14 cellular contexts compared by ENCODE assay signal in the genomic region with DNA sequence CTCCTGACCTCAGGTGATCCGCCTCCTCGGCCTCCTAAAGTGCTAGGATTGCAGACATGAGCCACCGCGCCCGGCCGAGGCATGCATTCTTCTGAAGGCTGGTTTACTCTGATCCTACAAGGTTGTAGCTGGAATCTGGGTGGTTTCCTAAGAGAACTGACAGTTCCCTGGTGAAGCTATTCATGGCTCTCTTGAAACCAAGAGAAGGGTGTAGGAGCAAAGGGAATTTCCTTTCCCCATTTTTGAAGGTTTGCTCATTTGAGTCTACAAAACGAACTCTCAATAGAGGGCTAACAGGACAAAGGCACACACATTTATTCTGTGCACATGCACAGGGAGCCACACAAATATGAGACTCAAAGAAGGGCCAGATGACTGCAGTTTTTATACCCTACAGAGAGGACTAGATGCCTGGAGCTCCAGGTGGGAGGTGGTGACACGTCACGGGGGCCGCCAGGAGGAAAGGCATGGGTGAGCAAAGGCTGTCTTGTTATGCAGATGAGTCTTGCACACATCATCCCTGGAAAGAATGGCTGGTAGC. TPM values are rescaled to one million over a fixed set of nuclear protein-coding genes. Genes with fewer than 3 reads are reported as not detected.
DNase-seq lines count a peak whose midpoint lies in the region; ATAC-seq and TF ChIP-seq lines count a peak whose summit lies in the region.
"Had no signal": no experiment of that assay in that cellular context is flagged by ENCODE, and none has a peak within 500 bp of the region (broad histone marks: within the 10 kb centered on the region; RNA-seq: fewer than 3 reads in every experiment).

No MANE protein-coding gene starts in this region.

- no peaks in the 10 kb centered on the region; the same call in 1 of the 2 replicates for H3K27me3 Mint-ChIP-seq in WTC11 (ENCODE audit: low read depth)
- peaks cover 28 to 43% of the 10 kb centered on the region in 2 donors for H3K27me3 Mint-ChIP-seq in stimulated activated naive B cell treated with anti-CD40 and anti-IgM and Interleukin-4, amounts not matched to agents 10 μg/mL and 1 μg/mL and 100 μg/mL, for 72 hours

- no peaks in the 10 kb centered on the region for H3K9me3 Mint-ChIP-seq in WTC11
- no peaks in the 10 kb centered on the region for H3K9me3 Mint-ChIP-seq in stimulated activated naive B cell treated with anti-CD40 and anti-IgM and Interleukin-4, amounts not matched to agents 10 μg/mL and 1 μg/mL and 100 μg/mL, for 72 hours
- H3K9me3 Mint-ChIP-seq: CD8-positive, alpha-beta T cell; memory B cell; stimulated activated naive CD8-positive, alpha-beta T cell treated with anti-CD3 and anti-CD28 coated beads, Interleukin-15, amount 100 ng/mL, for 72 hours had no signal

- no peaks in the 10 kb centered on the region for H3K36me3 Mint-ChIP-seq in WTC11
- H3K36me3 Mint-ChIP-seq in stimulated activated naive B cell treated with anti-CD40 and anti-IgM and Interleukin-4, amounts not matched to agents 10 μg/mL and 1 μg/mL and 100 μg/mL, for 72 hours = no peaks in the 10 kb centered on the region
- H3K36me3 Mint-ChIP-seq: CD8-positive, alpha-beta T cell; memory B cell had no signal

- no peak for TF ChIP-seq CTCF in WTC11 (IDR thresholded peaks at IDR 0.05)

- CTCF ChIA-PET in WTC11 (lab: Charles Lee) = no interaction called here

- DNase-seq in HCEC 1CT = peak; percentile 19
- no peak for DNase-seq in WTC11 (ENCODE audit: low spot score)
- DNase-seq in kidney tubule cell (ENCODE audit: low spot score) = peak; percentile 80
- no peak for DNase-seq in stimulated activated naive B cell treated with anti-CD40 and anti-IgM and Interleukin-4, amounts not matched to agents 10 μg/mL and 1 μg/mL and 100 μg/mL, for 72 hours
- no peak for DNase-seq in activated CD8-positive, alpha-beta memory T cell treated with anti-CD3 and anti-CD28 coated beads, Interleukin-2, amount 50 U/mL, for 4 hours
- DNase-seq in stimulated activated CD4-positive, alpha-beta T cell treated with anti-CD3 and anti-CD28 coated beads, Interleukin-1b, Interleukin-23, amount 100 ng/mL, for 48 hours = no peak
- DNase-seq: activated CD4-positive, alpha-beta T cell treated with anti-CD3 and anti-CD28 coated beads for 36 hours; CD8-positive, alpha-beta T cell; hippocampal formation; retina; stimulated activated naive CD8-positive, alpha-beta T cell treated with anti-CD3 and anti-CD28 coated beads, Interleukin-15, amount 100 ng/mL, for 72 hours had no signal

- POLR2A ChIA-PET in WTC11 (lab: Charles Lee) = no interaction called here

- H3K27ac Mint-ChIP-seq in WTC11 = peak overlapping the region; percentile 46; the same call in 1 of the 2 replicates
- peak overlapping the region; percentile 42 for H3K27ac Mint-ChIP-seq in stimulated activated naive B cell treated with anti-CD40 and anti-IgM and Interleukin-4, amounts not matched to agents 10 μg/mL and 1 μg/mL and 100 μg/mL, for 72 hours
- H3K27ac Mint-ChIP-seq: activated CD4-positive, alpha-beta T cell treated with anti-CD3 and anti-CD28 coated beads for 36 hours; CD8-positive, alpha-beta T cell; memory B cell; stimulated activated naive CD8-positive, alpha-beta T cell treated with anti-CD3 and anti-CD28 coated beads, Interleukin-15, amount 100 ng/mL, for 72 hours had no signal

- no peak overlapping the region for H3K4me3 Mint-ChIP-seq in WTC11
- H3K4me3 Mint-ChIP-seq in stimulated activated naive B cell treated with anti-CD40 and anti-IgM and Interleukin-4, amounts not matched to agents 10 μg/mL and 1 μg/mL and 100 μg/mL, for 72 hours = no peak overlapping the region
- H3K4me3 Mint-ChIP-seq: activated CD4-positive, alpha-beta T cell treated with anti-CD3 and anti-CD28 coated beads for 36 hours; CD8-positive, alpha-beta T cell; memory B cell; stimulated activated naive CD8-positive, alpha-beta T cell treated with anti-CD3 and anti-CD28 coated beads, Interleukin-15, amount 100 ng/mL, for 72 hours had no signal

- ATAC-seq in WTC11 = no peak; the same call in 1 of the 2 replicates
- no peak for ATAC-seq in stimulated activated naive B cell treated with anti-CD40 and anti-IgM and Interleukin-4, amounts not matched to agents 10 μg/mL and 1 μg/mL and 100 μg/mL, for 72 hours (replicated peaks)
- no peak for ATAC-seq in GM19035 (IDR thresholded peaks at IDR 0.05; ENCODE audit: unreplicated experiment)
- no peak for ATAC-seq in GM21529 (IDR thresholded peaks at IDR 0.05; ENCODE audit: unreplicated experiment)
- ATAC-seq: activated CD4-positive, alpha-beta T cell treated with anti-CD3 and anti-CD28 coated beads for 36 hours; CD8-positive, alpha-beta T cell; stimulated activated naive CD8-positive, alpha-beta T cell treated with anti-CD3 and anti-CD28 coated beads, Interleukin-15, amount 100 ng/mL, for 72 hours had no signal

- peaks cover 32% of the 10 kb centered on the region for H3K4me1 Mint-ChIP-seq in WTC11
- no peaks in the 10 kb centered on the region for H3K4me1 Mint-ChIP-seq in stimulated activated naive B cell treated with anti-CD40 and anti-IgM and Interleukin-4, amounts not matched to agents 10 μg/mL and 1 μg/mL and 100 μg/mL, for 72 hours
- H3K4me1 Mint-ChIP-seq: memory B cell; stimulated activated naive CD8-positive, alpha-beta T cell treated with anti-CD3 and anti-CD28 coated beads, Interleukin-15, amount 100 ng/mL, for 72 hours had no signal

TF ChIP-seq in WTC11, 78 proteins besides CTCF, POLR2A, EP300 and RAD21:
- TF ChIP-seq, protein P1, sequence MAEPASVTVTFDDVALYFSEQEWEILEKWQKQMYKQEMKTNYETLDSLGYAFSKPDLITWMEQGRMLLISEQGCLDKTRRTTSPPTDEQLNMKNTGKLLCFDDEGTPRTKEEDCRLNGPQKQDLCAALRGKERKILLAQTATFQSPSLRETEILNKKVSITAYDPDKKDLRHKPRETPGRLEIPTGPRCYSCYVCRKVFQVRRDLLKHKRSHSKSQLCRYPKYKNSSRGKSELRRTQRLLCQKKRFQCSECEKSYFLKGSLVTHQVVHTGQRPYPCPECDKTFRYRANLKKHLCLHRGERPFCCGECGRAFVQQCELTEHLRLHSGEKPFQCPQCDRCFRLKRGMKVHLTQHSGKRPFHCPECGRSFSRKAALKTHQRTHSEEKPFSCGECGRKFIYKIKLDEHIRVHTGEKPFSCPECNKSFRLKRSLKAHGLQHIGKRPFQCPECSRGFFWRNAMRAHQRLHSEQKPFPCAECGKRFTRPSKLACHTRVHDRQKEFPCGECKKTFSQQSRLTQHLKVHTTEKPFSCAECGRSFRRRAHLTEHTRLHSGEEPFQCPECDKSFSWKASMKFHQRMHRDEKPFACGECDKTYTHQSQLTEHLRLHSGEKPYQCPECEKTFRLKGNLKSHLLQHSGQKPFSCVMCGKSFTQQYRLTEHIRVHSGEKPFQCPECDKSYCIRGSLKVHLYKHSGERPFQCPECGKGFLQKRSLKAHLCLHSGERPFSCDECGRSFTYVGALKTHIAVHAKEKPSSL (CRISPR knock-in tag; conservative IDR thresholded peaks at IDR 0.05) = no peak
- TF ChIP-seq, protein P2, sequence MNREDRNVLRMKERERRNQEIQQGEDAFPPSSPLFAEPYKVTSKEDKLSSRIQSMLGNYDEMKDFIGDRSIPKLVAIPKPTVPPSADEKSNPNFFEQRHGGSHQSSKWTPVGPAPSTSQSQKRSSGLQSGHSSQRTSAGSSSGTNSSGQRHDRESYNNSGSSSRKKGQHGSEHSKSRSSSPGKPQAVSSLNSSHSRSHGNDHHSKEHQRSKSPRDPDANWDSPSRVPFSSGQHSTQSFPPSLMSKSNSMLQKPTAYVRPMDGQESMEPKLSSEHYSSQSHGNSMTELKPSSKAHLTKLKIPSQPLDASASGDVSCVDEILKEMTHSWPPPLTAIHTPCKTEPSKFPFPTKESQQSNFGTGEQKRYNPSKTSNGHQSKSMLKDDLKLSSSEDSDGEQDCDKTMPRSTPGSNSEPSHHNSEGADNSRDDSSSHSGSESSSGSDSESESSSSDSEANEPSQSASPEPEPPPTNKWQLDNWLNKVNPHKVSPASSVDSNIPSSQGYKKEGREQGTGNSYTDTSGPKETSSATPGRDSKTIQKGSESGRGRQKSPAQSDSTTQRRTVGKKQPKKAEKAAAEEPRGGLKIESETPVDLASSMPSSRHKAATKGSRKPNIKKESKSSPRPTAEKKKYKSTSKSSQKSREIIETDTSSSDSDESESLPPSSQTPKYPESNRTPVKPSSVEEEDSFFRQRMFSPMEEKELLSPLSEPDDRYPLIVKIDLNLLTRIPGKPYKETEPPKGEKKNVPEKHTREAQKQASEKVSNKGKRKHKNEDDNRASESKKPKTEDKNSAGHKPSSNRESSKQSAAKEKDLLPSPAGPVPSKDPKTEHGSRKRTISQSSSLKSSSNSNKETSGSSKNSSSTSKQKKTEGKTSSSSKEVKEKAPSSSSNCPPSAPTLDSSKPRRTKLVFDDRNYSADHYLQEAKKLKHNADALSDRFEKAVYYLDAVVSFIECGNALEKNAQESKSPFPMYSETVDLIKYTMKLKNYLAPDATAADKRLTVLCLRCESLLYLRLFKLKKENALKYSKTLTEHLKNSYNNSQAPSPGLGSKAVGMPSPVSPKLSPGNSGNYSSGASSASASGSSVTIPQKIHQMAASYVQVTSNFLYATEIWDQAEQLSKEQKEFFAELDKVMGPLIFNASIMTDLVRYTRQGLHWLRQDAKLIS (CRISPR knock-in tag; IDR thresholded peaks at IDR 0.05; ENCODE audit: borderline replicate concordance) = no peak
- TF ChIP-seq, protein P3, sequence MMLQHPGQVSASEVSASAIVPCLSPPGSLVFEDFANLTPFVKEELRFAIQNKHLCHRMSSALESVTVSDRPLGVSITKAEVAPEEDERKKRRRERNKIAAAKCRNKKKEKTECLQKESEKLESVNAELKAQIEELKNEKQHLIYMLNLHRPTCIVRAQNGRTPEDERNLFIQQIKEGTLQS (CRISPR knock-in tag; conservative IDR thresholded peaks at IDR 0.05) = no peak
- TF ChIP-seq KAT7 (CRISPR knock-in tag; IDR thresholded peaks at IDR 0.05; ENCODE audit: borderline replicate concordance) (no peak), ZNF423 (CRISPR knock-in tag; IDR thresholded peaks at IDR 0.05) (no peak)
- TF ChIP-seq, protein P4, sequence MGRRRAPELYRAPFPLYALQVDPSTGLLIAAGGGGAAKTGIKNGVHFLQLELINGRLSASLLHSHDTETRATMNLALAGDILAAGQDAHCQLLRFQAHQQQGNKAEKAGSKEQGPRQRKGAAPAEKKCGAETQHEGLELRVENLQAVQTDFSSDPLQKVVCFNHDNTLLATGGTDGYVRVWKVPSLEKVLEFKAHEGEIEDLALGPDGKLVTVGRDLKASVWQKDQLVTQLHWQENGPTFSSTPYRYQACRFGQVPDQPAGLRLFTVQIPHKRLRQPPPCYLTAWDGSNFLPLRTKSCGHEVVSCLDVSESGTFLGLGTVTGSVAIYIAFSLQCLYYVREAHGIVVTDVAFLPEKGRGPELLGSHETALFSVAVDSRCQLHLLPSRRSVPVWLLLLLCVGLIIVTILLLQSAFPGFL (CRISPR knock-in tag; IDR thresholded peaks at IDR 0.05; ENCODE audit: borderline replicate concordance) = no peak

RNA-seq across cellular contexts. Expression of a gene that starts 49.5 kb away (rescaled TPM):
- 34.5 to 44.6 TPM (median 35.8 TPM) in 3 replicates for total RNA-seq in WTC11 (2021)

Comparison
In these comparisons a context has a peak if more than half of its experiments do, and no peak if none do; other contexts are left out.
1. DNase-seq: peak in HCEC 1CT (single experiment) and kidney tubule cell (single experiment); none in WTC11 (single experiment), stimulated activated naive B cell treated with anti-CD40 and anti-IgM and Interleukin-4, amounts not matched to agents 10 μg/mL and 1 μg/mL and 100 μg/mL, for 72 hours (single experiment), activated CD8-positive, alpha-beta memory T cell treated with anti-CD3 and anti-CD28 coated beads, Interleukin-2, amount 50 U/mL, for 4 hours (single experiment) and stimulated activated CD4-positive, alpha-beta T cell treated with anti-CD3 and anti-CD28 coated beads, Interleukin-1b, Interleukin-23, amount 100 ng/mL, for 48 hours (single experiment).